ENCODE assay signal across 14 cellular contexts in genomic region chr16:6615661-6616060, GRCh38.
DNase-seq lines count a peak whose midpoint lies in the region; TF ChIP-seq lines count a peak whose summit lies in the region.
"Had no signal": no experiment of that assay in that cellular context is flagged by ENCODE, and none has a peak within 500 bp of the region (broad histone marks: within the 10 kb centered on the region; RNA-seq: fewer than 3 reads in every experiment).

No MANE protein-coding gene starts in this region.

- peaks cover 2% of the 10 kb centered on the region for H3K9me3 ChIP-seq in osteoblast (ENCODE audit: low read depth, low read length)
- H3K9me3 ChIP-seq: Caco-2 had no signal

- H2AFZ ChIP-seq in osteoblast (ENCODE audit: low read length) = no peak overlapping the region
- H2AFZ ChIP-seq: GM23338 had no signal

- no peaks in the 10 kb centered on the region for H3K4me1 ChIP-seq in osteoblast (ENCODE audit: insufficient read depth, low read length)
- H3K4me1 ChIP-seq: Caco-2 had no signal

- H3K4me3 ChIP-seq in osteoblast (ENCODE audit: insufficient read depth, low read length) = no peak overlapping the region
- H3K4me3 ChIP-seq: GM12878, GM23338 had no signal

- H3K4me2 ChIP-seq in osteoblast (ENCODE audit: insufficient read depth, low read length) = no peak overlapping the region
- H3K4me2 ChIP-seq: GM23338 had no signal

- in situ Hi-C loops in SK-MEL-5 (cut with HindIII; ENCODE audit: low pct_unique_long_range_greater_than_20kb, low sequenced_read_pairs) (no loop called here), GM13977 (cut with MboI; ENCODE audit: low pct_unique_long_range_greater_than_20kb, low sequenced_read_pairs, unreplicated experiment) (no loop called here)

- no peaks in the 10 kb centered on the region for H4K20me1 ChIP-seq in osteoblast (ENCODE audit: insufficient read depth, low read length)

- H3K79me2 ChIP-seq in osteoblast (ENCODE audit: insufficient read depth, low read length) = no peaks in the 10 kb centered on the region

- TF ChIP-seq CTCF in osteoblast (IDR thresholded peaks at IDR 0.05; ENCODE audit: extremely low read depth, low read depth, low read length) = no peak
- TF ChIP-seq CTCF in GM13977 (IDR thresholded peaks at IDR 0.05; ENCODE audit: extremely low read depth, insufficient read depth, missing control alignments) = no peak

- no peaks in the 10 kb centered on the region for H3K27me3 ChIP-seq in osteoblast (ENCODE audit: insufficient read depth, low read length)

- DNase-seq in SK-MEL-5 (ENCODE audit: low read depth, low spot score) (peak; percentile 24), foreskin melanocyte (peak; percentile 47), osteoblast (ENCODE audit: insufficient read length, low spot score, missing footprints) (peak; percentile 3), GM13977 (ENCODE audit: low spot score) (no peak), hypothalamus (lab: John Stamatoyannopoulos, UW) (no peak)
- no peak for DNase-seq in activated T-cell treated with anti-CD3 and anti-CD28 coated beads, Interleukin-2, amount 50 U/mL, for 1 hour
- DNase-seq: Caco-2; CD4-positive, alpha-beta memory T cell; DMS153; DND-41; GDM1; H9 had no signal

- no peaks in the 10 kb centered on the region for H3K36me3 ChIP-seq in osteoblast (ENCODE audit: insufficient read depth, low read length)

- no peak overlapping the region for H3K27ac ChIP-seq in osteoblast (ENCODE audit: low read depth, low read length)

Comparison
In these comparisons a context has a peak if more than half of its experiments do, and no peak if none do; other contexts are left out.
1. DNase-seq: peak in SK-MEL-5 (single experiment), foreskin melanocyte (single experiment) and osteoblast (single experiment); none in activated T-cell treated with anti-CD3 and anti-CD28 coated beads, Interleukin-2, amount 50 U/mL, for 1 hour (single experiment), GM13977 (single experiment) and hypothalamus (0 of 51).